17 cellular contexts compared by ENCODE assay signal in the genomic region with DNA sequence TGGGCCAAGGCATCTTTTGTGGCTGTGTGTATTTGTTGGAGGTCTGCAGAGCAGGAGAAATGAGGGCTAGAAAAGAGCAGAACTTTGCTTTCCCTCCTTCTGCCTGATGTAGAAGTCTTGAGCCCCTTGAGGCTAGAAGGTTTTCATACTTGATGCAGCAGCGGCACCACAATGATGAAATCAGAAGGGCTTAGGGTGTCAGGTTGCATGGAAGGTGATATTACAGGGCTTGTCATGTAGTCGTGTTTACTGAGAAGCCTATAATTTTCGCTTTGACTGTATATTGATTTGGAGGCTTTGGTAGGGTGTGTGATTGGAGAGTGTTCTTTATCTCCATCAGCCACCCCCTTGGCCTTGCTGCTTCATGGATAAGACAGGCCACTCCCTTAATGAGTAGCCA.
DNase-seq lines count a peak whose midpoint lies in the region; ATAC-seq and TF ChIP-seq lines count a peak whose summit lies in the region.
"Had no signal": no experiment of that assay in that cellular context is flagged by ENCODE, and none has a peak within 500 bp of the region (broad histone marks: within the 10 kb centered on the region; RNA-seq: fewer than 3 reads in every experiment).

No MANE protein-coding gene starts in this region.

- H3K4me1 Mint-ChIP-seq in WTC11, result peaks cover 12% of the 10 kb centered on the region
- H3K4me1 Mint-ChIP-seq in activated T-helper 2 cell treated with anti-CD3 and anti-CD28 coated beads, Interferon-gamma antibody, Interleukin-2, Interleukin-4, amounts not matched to agents 10 μg/mL and 5 μg/mL and 100 μg/mL, durations not matched to agents 14 hours and 24 hours and 36 hours (ENCODE audit: low read depth), result no peaks in the 10 kb centered on the region

- no peaks in the 10 kb centered on the region for H3K27me3 Mint-ChIP-seq in WTC11 (ENCODE audit: low read depth)
- peaks cover 10% of the 10 kb centered on the region for H3K27me3 Mint-ChIP-seq in activated T-helper 2 cell treated with anti-CD3 and anti-CD28 coated beads, Interferon-gamma antibody, Interleukin-2, Interleukin-4, amounts not matched to agents 10 μg/mL and 5 μg/mL and 100 μg/mL, durations not matched to agents 14 hours and 24 hours and 36 hours (ENCODE audit: low read depth)

- H3K4me3 ChIP-seq in psoas muscle, result no peak overlapping the region
- H3K4me3 ChIP-seq: HAP-1, transverse colon had no signal

- no peaks in the 10 kb centered on the region for H3K36me3 Mint-ChIP-seq in WTC11
- no peaks in the 10 kb centered on the region for H3K36me3 Mint-ChIP-seq in activated T-helper 2 cell treated with anti-CD3 and anti-CD28 coated beads, Interferon-gamma antibody, Interleukin-2, Interleukin-4, amounts not matched to agents 10 μg/mL and 5 μg/mL and 100 μg/mL, durations not matched to agents 14 hours and 24 hours and 36 hours (ENCODE audit: low read depth)

- no peak overlapping the region for H3K27ac Mint-ChIP-seq in WTC11
- no peak overlapping the region for H3K27ac Mint-ChIP-seq in activated T-helper 2 cell treated with anti-CD3 and anti-CD28 coated beads, Interferon-gamma antibody, Interleukin-2, Interleukin-4, amounts not matched to agents 10 μg/mL and 5 μg/mL and 100 μg/mL, durations not matched to agents 14 hours and 24 hours and 36 hours

- no peak overlapping the region for H3K4me3 Mint-ChIP-seq in WTC11
- H3K4me3 Mint-ChIP-seq in activated T-helper 2 cell treated with anti-CD3 and anti-CD28 coated beads, Interferon-gamma antibody, Interleukin-2, Interleukin-4, amounts not matched to agents 10 μg/mL and 5 μg/mL and 100 μg/mL, durations not matched to agents 14 hours and 24 hours and 36 hours (ENCODE audit: low read depth), result no peak overlapping the region

- WGBS in psoas muscle, 3 donors, result 26 to 34% (median 31%) methylated on average over 3 of the region's 3 CpGs

- H3K9me3 ChIP-seq in psoas muscle, result no peaks in the 10 kb centered on the region
- H3K9me3 ChIP-seq: HAP-1, transverse colon had no signal

- no peaks in the 10 kb centered on the region for H3K36me3 ChIP-seq in psoas muscle (ENCODE audit: insufficient read depth in 1 of 2, low read depth in 1 of 2)
- H3K36me3 ChIP-seq: HAP-1, transverse colon had no signal

- no peaks in the 10 kb centered on the region for H3K27me3 ChIP-seq in psoas muscle (ENCODE audit: insufficient read depth in 3 of 3, low read length in 2 of 3)
- H3K27me3 ChIP-seq: foreskin keratinocyte, transverse colon had no signal

- H3K4me1 ChIP-seq in psoas muscle, result peaks cover 19% of the 10 kb centered on the region
- H3K4me1 ChIP-seq: HAP-1 had no signal

- POLR2A ChIA-PET in WTC11 (lab: Charles Lee), result no interaction called here

- ATAC-seq in WTC11, result no peak
- peak in 3 of 4 donors; percentile 60 to 72 (median 65) for ATAC-seq in psoas muscle
- ATAC-seq: activated CD4-positive, CD25-positive, alpha-beta regulatory T cell treated with anti-CD3 and anti-CD28 coated beads, Interleukin-2, amount 50 U/mL, for 24 hours; foreskin keratinocyte; stimulated activated naive CD8-positive, alpha-beta T cell treated with anti-CD3 and anti-CD28 coated beads, Interleukin-15, Interleukin-2, amounts not matched to agents 100 U/mL and 50 U/mL, for 24 hours had no signal

- CTCF ChIA-PET in WTC11 (lab: Charles Lee), result no interaction called here

- TF ChIP-seq CTCF in WTC11 (IDR thresholded peaks at IDR 0.05), result no peak
- no peak for TF ChIP-seq CTCF in psoas muscle (IDR thresholded peaks at IDR 0.05)

- intact Hi-C loops in psoas muscle (cut with DNase I), result no loop called here
- intact Hi-C loops in activated T-helper 2 cell treated with anti-CD3 and anti-CD28 coated beads, Interferon-gamma antibody, Interleukin-2, Interleukin-4, amounts not matched to agents 10 μg/mL and 5 μg/mL and 100 μg/mL, durations not matched to agents 14 hours and 24 hours and 36 hours (cut with micrococcal nuclease), result no loop called here

- H3K9me3 Mint-ChIP-seq in WTC11, result no peaks in the 10 kb centered on the region
- H3K9me3 Mint-ChIP-seq in activated T-helper 2 cell treated with anti-CD3 and anti-CD28 coated beads, Interferon-gamma antibody, Interleukin-2, Interleukin-4, amounts not matched to agents 10 μg/mL and 5 μg/mL and 100 μg/mL, durations not matched to agents 14 hours and 24 hours and 36 hours, result no peaks in the 10 kb centered on the region

- DNase-seq in DMS53 (lab: John Stamatoyannopoulos, UW), result peak; percentile 14
- DNase-seq in DMS53 treated with DMSO at 0.1 percent for 48 hours (lab: John Stamatoyannopoulos, UW; ENCODE audit: unreplicated experiment), result no peak
- peak; percentile 46 for DNase-seq in NCI-H2107 (lab: John Stamatoyannopoulos, UW)
- DNase-seq in WTC11 (ENCODE audit: low spot score), result no peak
- no peak for DNase-seq in psoas muscle
- no peak for DNase-seq in OCI-M1 (lab: John Stamatoyannopoulos, UW)
- no peak for DNase-seq in activated T-helper 2 cell treated with anti-CD3 and anti-CD28 coated beads, Interferon-gamma antibody, Interleukin-2, Interleukin-4, amounts not matched to agents 10 μg/mL and 5 μg/mL and 100 μg/mL, durations not matched to agents 14 hours and 24 hours and 36 hours (ENCODE audit: low spot score)
- no peak for DNase-seq in NCI-H226
- DNase-seq: 8988T; activated effector memory CD4-positive, alpha-beta T cell treated with anti-CD3 and anti-CD28 coated beads, Interleukin-2, amount 50 U/mL, for 16 hours; amygdala; foreskin keratinocyte; NCI-H2081 treated with DMSO at 0.1 percent for 48 hours; stimulated activated naive CD8-positive, alpha-beta T cell treated with anti-CD3 and anti-CD28 coated beads, Interleukin-15, Interleukin-2, amounts not matched to agents 100 U/mL and 50 U/mL, for 24 hours; transverse colon had no signal

- H3K27ac ChIP-seq in psoas muscle, result no peak overlapping the region
- H3K27ac ChIP-seq: foreskin keratinocyte, transverse colon had no signal

TF ChIP-seq in WTC11, 78 proteins besides CTCF, POLR2A, EP300 and RAD21:
- TF ChIP-seq, protein P1, sequence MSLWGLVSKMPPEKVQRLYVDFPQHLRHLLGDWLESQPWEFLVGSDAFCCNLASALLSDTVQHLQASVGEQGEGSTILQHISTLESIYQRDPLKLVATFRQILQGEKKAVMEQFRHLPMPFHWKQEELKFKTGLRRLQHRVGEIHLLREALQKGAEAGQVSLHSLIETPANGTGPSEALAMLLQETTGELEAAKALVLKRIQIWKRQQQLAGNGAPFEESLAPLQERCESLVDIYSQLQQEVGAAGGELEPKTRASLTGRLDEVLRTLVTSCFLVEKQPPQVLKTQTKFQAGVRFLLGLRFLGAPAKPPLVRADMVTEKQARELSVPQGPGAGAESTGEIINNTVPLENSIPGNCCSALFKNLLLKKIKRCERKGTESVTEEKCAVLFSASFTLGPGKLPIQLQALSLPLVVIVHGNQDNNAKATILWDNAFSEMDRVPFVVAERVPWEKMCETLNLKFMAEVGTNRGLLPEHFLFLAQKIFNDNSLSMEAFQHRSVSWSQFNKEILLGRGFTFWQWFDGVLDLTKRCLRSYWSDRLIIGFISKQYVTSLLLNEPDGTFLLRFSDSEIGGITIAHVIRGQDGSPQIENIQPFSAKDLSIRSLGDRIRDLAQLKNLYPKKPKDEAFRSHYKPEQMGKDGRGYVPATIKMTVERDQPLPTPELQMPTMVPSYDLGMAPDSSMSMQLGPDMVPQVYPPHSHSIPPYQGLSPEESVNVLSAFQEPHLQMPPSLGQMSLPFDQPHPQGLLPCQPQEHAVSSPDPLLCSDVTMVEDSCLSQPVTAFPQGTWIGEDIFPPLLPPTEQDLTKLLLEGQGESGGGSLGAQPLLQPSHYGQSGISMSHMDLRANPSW (CRISPR knock-in tag; conservative IDR thresholded peaks at IDR 0.05; ENCODE audit: low read depth), result no peak
- TF ChIP-seq ZNF138 (CRISPR knock-in tag; conservative IDR thresholded peaks at IDR 0.05) (no peak), GABPB1 (CRISPR knock-in tag; IDR thresholded peaks at IDR 0.05) (0 out of 2 replicates have a peak, but pooled peaks have one; percentile 28), ZNF671 (CRISPR knock-in tag; IDR thresholded peaks at IDR 0.05) (no peak)
- TF ChIP-seq, protein P2, sequence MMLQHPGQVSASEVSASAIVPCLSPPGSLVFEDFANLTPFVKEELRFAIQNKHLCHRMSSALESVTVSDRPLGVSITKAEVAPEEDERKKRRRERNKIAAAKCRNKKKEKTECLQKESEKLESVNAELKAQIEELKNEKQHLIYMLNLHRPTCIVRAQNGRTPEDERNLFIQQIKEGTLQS (CRISPR knock-in tag; conservative IDR thresholded peaks at IDR 0.05), result no peak

Comparison
In these comparisons a context has a peak if more than half of its experiments do, and no peak if none do; other contexts are left out.
1. DNase-seq: peak in DMS53 (single experiment) and NCI-H2107 (single experiment); none in DMS53 treated with DMSO at 0.1 percent for 48 hours (single experiment), WTC11 (single experiment), psoas muscle (0 of 2), OCI-M1 (single experiment), activated T-helper 2 cell treated with anti-CD3 and anti-CD28 coated beads, Interferon-gamma antibody, Interleukin-2, Interleukin-4, amounts not matched to agents 10 μg/mL and 5 μg/mL and 100 μg/mL, durations not matched to agents 14 hours and 24 hours and 36 hours (single experiment) and NCI-H226 (single experiment).